Comparison of ENCODE assay signal across 8 cellular contexts in genomic region chr19:8004723-8005513, GRCh38. TPM values are rescaled to one million over a fixed set of nuclear protein-coding genes. Genes with fewer than 3 reads are reported as not detected.
DNase-seq lines count a peak whose midpoint lies in the region; ATAC-seq and TF ChIP-seq lines count a peak whose summit lies in the region.

No MANE protein-coding gene starts in this region.

- ATAC-seq in heart left ventricle (peak in 1 of 4 donors; percentile 2), Right ventricle myocardium superior (ENCODE audit: poor library complexity) (no peak), HG03066 (IDR thresholded peaks at IDR 0.05; ENCODE audit: low read depth, unreplicated experiment) (peak; percentile 21)

- H3K4me1 ChIP-seq in heart left ventricle = peaks cover 10 to 59% (median 51%) of the 10 kb centered on the region in 12 donors
- peaks cover 22% of the 10 kb centered on the region for H3K4me1 ChIP-seq in mesenchymal stem cell (ENCODE audit: control insufficient read depth, insufficient read depth, low read depth, low read length)
- H3K4me1 ChIP-seq in thyroid gland = peaks cover 38 to 39% of the 10 kb centered on the region in 2 donors

- H3K23ac ChIP-seq in mesenchymal stem cell (ENCODE audit: low read length in 2 of 2) = no peak overlapping the region

- H3K27ac ChIP-seq in heart left ventricle = peak overlapping the region; percentile 53 to 84 (median 68)
- peak overlapping the region; percentile 65 for H3K27ac ChIP-seq in mesenchymal stem cell (ENCODE audit: low read length, poor library complexity, severe bottlenecking)
- peak overlapping the region in 1 of 3 donors; percentile 66 for H3K27ac ChIP-seq in thyroid gland

- H4K91ac ChIP-seq in mesenchymal stem cell (ENCODE audit: low read length) = no peak overlapping the region

- H3K14ac ChIP-seq in mesenchymal stem cell (ENCODE audit: low read length in 2 of 2) = no peak overlapping the region

- H2AFZ ChIP-seq in mesenchymal stem cell (ENCODE audit: low read depth, low read length) = peak overlapping the region; percentile 43

- H2BK15ac ChIP-seq in mesenchymal stem cell (ENCODE audit: low read depth, poor library complexity, severe bottlenecking) = peak overlapping the region; percentile 17

- H3K36me3 ChIP-seq in heart left ventricle (peaks cover 0 to 5% (median 0%) of the 10 kb centered on the region in 9 donors), mesenchymal stem cell (ENCODE audit: control insufficient read depth in 1 of 2, insufficient read depth in 2 of 2, low read depth in 1 of 2, low read length in 2 of 2) (peaks cover 5 to 9% of the 10 kb centered on the region in 2 experiments), thyroid gland (no peaks in the 10 kb centered on the region)

- H3K18ac ChIP-seq in mesenchymal stem cell (ENCODE audit: low read depth in 1 of 2, low read length in 2 of 2) = peak overlapping the region; percentile 25 to 86

- H3K27me3 ChIP-seq in heart left ventricle (no peaks in the 10 kb centered on the region), mesenchymal stem cell (ENCODE audit: control insufficient read depth in 1 of 2, insufficient read depth in 1 of 2, low read length in 2 of 2) (no peaks in the 10 kb centered on the region), thyroid gland (no peaks in the 10 kb centered on the region)

- 1% methylated on average over 24 to 74 of the region's 74 CpGs for WGBS in heart left ventricle, 4 donors
- WGBS in mesenchymal stem cell = under 1% methylated on average over 43 of the region's 74 CpGs
- 1% methylated on average over 12 to 20 of the region's 74 CpGs for WGBS in thyroid gland, 2 donors

- H3K4me2 ChIP-seq in mesenchymal stem cell (ENCODE audit: low read length, poor library complexity, severe bottlenecking) = peak overlapping the region; percentile 83

- no peak overlapping the region for H2BK5ac ChIP-seq in mesenchymal stem cell (ENCODE audit: low read depth, low read length, poor library complexity, severe bottlenecking)

- H2AK5ac ChIP-seq in mesenchymal stem cell (ENCODE audit: low read length, severe bottlenecking) = no peak overlapping the region

- peak overlapping the region in 1 of 2 experiments; percentile 3 for H3K4ac ChIP-seq in mesenchymal stem cell (ENCODE audit: low read depth in 1 of 2, low read length in 2 of 2)

- TF ChIP-seq POLR2A in heart left ventricle (IDR thresholded peaks at IDR 0.05) (no peak), thyroid gland (IDR thresholded peaks at IDR 0.05) (no peak)

- no peak for DNase-seq in heart left ventricle
- DNase-seq in Right ventricle myocardium superior = no peak
- peak; percentile 12 for DNase-seq in SW480 (ENCODE audit: low spot score)
- DNase-seq in choroid plexus epithelial cell (ENCODE audit: low read depth) = peak; percentile 45
- peak; percentile 59 for DNase-seq in mesenchymal stem cell
- peak in 1 of 2 donors; percentile 21 for DNase-seq in thyroid gland
- no peak for DNase-seq in NCI-H446 (lab: John Stamatoyannopoulos, UW)

- peak overlapping the region; percentile 59 to 99 (median 76) for H3K4me3 ChIP-seq in heart left ventricle
- peak overlapping the region; percentile 67 for H3K4me3 ChIP-seq in choroid plexus epithelial cell (ENCODE audit: low read depth, low read length)
- H3K4me3 ChIP-seq in mesenchymal stem cell (ENCODE audit: insufficient read depth in 1 of 2, low read depth in 1 of 2, low read length in 2 of 2) = peak overlapping the region; percentile 71 to 92
- peak overlapping the region; percentile 54 to 70 (median 58) for H3K4me3 ChIP-seq in thyroid gland (replicated peaks in 1 of 3)

- TF ChIP-seq CTCF in heart left ventricle (IDR thresholded peaks at IDR 0.05) = no peak
- no peak for TF ChIP-seq CTCF in choroid plexus epithelial cell (conservative IDR thresholded peaks at IDR 0.05; ENCODE audit: low read depth, low read length)
- TF ChIP-seq CTCF in thyroid gland (IDR thresholded peaks at IDR 0.05) = no peak

- H2BK12ac ChIP-seq in mesenchymal stem cell (ENCODE audit: low read length in 2 of 2) = no peak overlapping the region

- peak overlapping the region; percentile 78 for H2BK120ac ChIP-seq in mesenchymal stem cell (ENCODE audit: low read depth, low read length)

- H3K79me1 ChIP-seq in mesenchymal stem cell (replicated peaks; ENCODE audit: low read length, poor library complexity, severe bottlenecking) = peaks cover 5% of the 10 kb centered on the region

- H3K9ac ChIP-seq in mesenchymal stem cell (ENCODE audit: low read length) = peak overlapping the region; percentile 88

- intact Hi-C loops in heart left ventricle (cut with DNase I) (loop anchor here in 8 of 10 donors (1.0 to 10.0 kb wide), 5 partner anchors 38 to 250 kb away; partner anchors contain the start of gene TIMM44 (in 4 of the 8)), Right ventricle myocardium superior (cut with DNase I) (loop anchor here (5.0 kb wide), 1 partner anchor 63 kb away; the partner anchor contains the start of gene TIMM44), thyroid gland (cut with DNase I) (loop anchor here (5.0 to 10.0 kb wide), 2 partner anchors 58 to 250 kb away; no protein-coding TSS in a partner anchor)

- H4K8ac ChIP-seq in mesenchymal stem cell (ENCODE audit: low read length) = no peak overlapping the region

- no peaks in the 10 kb centered on the region for H3K9me3 ChIP-seq in heart left ventricle
- H3K9me3 ChIP-seq in mesenchymal stem cell (ENCODE audit: control insufficient read depth, low read length) = no peaks in the 10 kb centered on the region
- H3K9me3 ChIP-seq in thyroid gland = no peaks in the 10 kb centered on the region

RNA-seq across cellular contexts. Expression of gene ELAVL1, which starts 0.5 kb away (rescaled TPM):
- total RNA-seq in heart left ventricle (10 to 100 TPM; 31.4 to 62.0 (median 53.4) TPM), Right ventricle myocardium superior (49.4 TPM), thyroid gland (10 to 100 TPM; 24.2 to 46.7 (median 42.4) TPM)
- 10 to 100 TPM in 1 of 2 donors, 1 to 10 TPM in 1; 9.8 to 38.9 TPM for polyA plus RNA-seq in heart left ventricle
- polyA plus RNA-seq in mesenchymal stem cell (2013, experiment 1 of 2) = 48.1 TPM
- polyA plus RNA-seq in mesenchymal stem cell (2013, experiment 2 of 2) = 46.4 TPM

RNA-seq across cellular contexts. Expression of gene CCL25, which starts 47.6 kb away (rescaled TPM):
- not detected for total RNA-seq in heart left ventricle
- not detected for polyA plus RNA-seq in heart left ventricle
- total RNA-seq in Right ventricle myocardium superior = not detected
- polyA plus RNA-seq in mesenchymal stem cell (2013, experiment 1 of 2) = not detected
- not detected for polyA plus RNA-seq in mesenchymal stem cell (2013, experiment 2 of 2)
- not detected for total RNA-seq in thyroid gland

Comparison
In these comparisons a context has a peak if more than half of its experiments do, and no peak if none do; other contexts are left out.
1. DNase-seq: peak in SW480 (single experiment), choroid plexus epithelial cell (single experiment) and mesenchymal stem cell (single experiment); none in heart left ventricle (0 of 5), Right ventricle myocardium superior (single experiment) and NCI-H446 (0 of 2).
2. Peak in every context shown above with its lines, with median percentiles within 50 percentile points of each other: H3K4me3 ChIP-seq.